ENCODE assay signal across 20 cellular contexts in genomic region chr11:35096737-35097136, GRCh38. TPM values are rescaled to one million over a fixed set of nuclear protein-coding genes. Genes with fewer than 3 reads are reported as not detected.
A peak's percentile ranks its signal among the peaks of the same experiment; 100 is the strongest.
DNase-seq lines count a peak whose midpoint lies in the region; ATAC-seq and TF ChIP-seq lines count a peak whose summit lies in the region.
"Had no signal": no experiment of that assay in that cellular context is flagged by ENCODE, and none has a peak within 500 bp of the region (broad histone marks: within the 10 kb centered on the region; RNA-seq: fewer than 3 reads in every experiment).

No MANE protein-coding gene starts in this region.

- no peak for ATAC-seq in Panc1
- ATAC-seq in aorta (ENCODE audit: low FRiP score), result no peak
- ATAC-seq: GM23338 had no signal

- BruUV-seq in Panc1 (replicated peaks; lab: Mats Ljungman, UMichigan), result no TSS peak

- H2AK5ac ChIP-seq in mesenchymal stem cell (ENCODE audit: low read length, severe bottlenecking), result no peak overlapping the region

- H4K91ac ChIP-seq in mesenchymal stem cell (ENCODE audit: low read length), result no peak overlapping the region

- H2AFZ ChIP-seq in mesenchymal stem cell (ENCODE audit: low read depth, low read length), result no peak overlapping the region
- H2AFZ ChIP-seq: GM23338 had no signal

- no peak for TF ChIP-seq CTCF in Panc1 (IDR thresholded peaks at IDR 0.05)
- no peak for TF ChIP-seq CTCF in colonic mucosa (IDR thresholded peaks at IDR 0.05)

- no peak overlapping the region for H3K23ac ChIP-seq in mesenchymal stem cell (ENCODE audit: low read length in 2 of 2)

- peak overlapping the region in 1 of 2 experiments; percentile 46 for H3K18ac ChIP-seq in mesenchymal stem cell (ENCODE audit: low read depth in 1 of 2, low read length in 2 of 2)

- H3K36me3 ChIP-seq in Panc1 (ENCODE audit: control insufficient read depth, insufficient read depth, low read length) (no peaks in the 10 kb centered on the region), mesenchymal stem cell (ENCODE audit: control insufficient read depth in 1 of 2, insufficient read depth in 2 of 2, low read depth in 1 of 2, low read length in 2 of 2) (no peaks in the 10 kb centered on the region), aorta (ENCODE audit: control insufficient read depth in 1 of 2, insufficient read depth in 2 of 2, low read length in 1 of 2) (no peaks in the 10 kb centered on the region), colonic mucosa (no peaks in the 10 kb centered on the region)
- H3K36me3 ChIP-seq: BE2C had no signal

- H3K9me3 ChIP-seq in Panc1 (ENCODE audit: control insufficient read depth, insufficient read depth, low read depth, low read length) (no peaks in the 10 kb centered on the region), mesenchymal stem cell (ENCODE audit: control insufficient read depth, low read length) (no peaks in the 10 kb centered on the region), aorta (ENCODE audit: control insufficient read depth, low read length) (no peaks in the 10 kb centered on the region), colonic mucosa (no peaks in the 10 kb centered on the region)
- H3K9me3 ChIP-seq: BE2C had no signal

- no peak overlapping the region for H2BK5ac ChIP-seq in mesenchymal stem cell (ENCODE audit: low read depth, low read length, poor library complexity, severe bottlenecking)

- no peaks in the 10 kb centered on the region for H3K27me3 ChIP-seq in Panc1 (ENCODE audit: control insufficient read depth, insufficient read depth, low read length)
- H3K27me3 ChIP-seq in mesenchymal stem cell (ENCODE audit: control insufficient read depth in 1 of 2, insufficient read depth in 1 of 2, low read length in 2 of 2), result no peaks in the 10 kb centered on the region
- no peaks in the 10 kb centered on the region for H3K27me3 ChIP-seq in aorta (ENCODE audit: control insufficient read depth in 1 of 2, insufficient read depth in 2 of 2, low read length in 1 of 2)
- no peaks in the 10 kb centered on the region for H3K27me3 ChIP-seq in colonic mucosa
- H3K27me3 ChIP-seq: BE2C had no signal

- peak overlapping the region in 1 of 2 experiments; percentile 32 for H3K4ac ChIP-seq in mesenchymal stem cell (ENCODE audit: low read depth in 1 of 2, low read length in 2 of 2)

- no peak overlapping the region for H3K4me3 ChIP-seq in Panc1 (ENCODE audit: low read depth in 2 of 2, low read length in 2 of 2)
- H3K4me3 ChIP-seq in mesenchymal stem cell (ENCODE audit: insufficient read depth in 1 of 2, low read depth in 1 of 2, low read length in 2 of 2), result no peak overlapping the region
- no peak overlapping the region for H3K4me3 ChIP-seq in aorta (ENCODE audit: low read length in 2 of 2)
- no peak overlapping the region for H3K4me3 ChIP-seq in colonic mucosa
- H3K4me3 ChIP-seq: GM23338 had no signal

- intact Hi-C loops in Panc1 (cut with micrococcal nuclease; ENCODE audit: unreplicated experiment), result no loop called here
- intact Hi-C loops in aorta (cut with DNase I), result no loop called here
- intact Hi-C loops in colonic mucosa (cut with DNase I), result no loop called here

- peaks cover 2% of the 10 kb centered on the region for H3K79me1 ChIP-seq in mesenchymal stem cell (replicated peaks; ENCODE audit: low read length, poor library complexity, severe bottlenecking)

- CTCF ChIA-PET in Panc1 (lab: Charles Lee), result no interaction called here

- no peak overlapping the region for H3K9ac ChIP-seq in mesenchymal stem cell (ENCODE audit: low read length)
- H3K9ac ChIP-seq in colonic mucosa (ENCODE audit: low read depth in 2 of 2, low read length in 2 of 2), result no peak overlapping the region

- no peak overlapping the region for H2BK15ac ChIP-seq in mesenchymal stem cell (ENCODE audit: low read depth, poor library complexity, severe bottlenecking)

- in situ Hi-C loops in Panc1 (cut with HindIII; ENCODE audit: low pct_unique_long_range_greater_than_20kb, low sequenced_read_pairs), result no loop called here

- H3K4me1 ChIP-seq in Panc1 (ENCODE audit: control insufficient read depth, insufficient read depth, low read length), result peaks cover 27% of the 10 kb centered on the region
- peaks cover 2% of the 10 kb centered on the region for H3K4me1 ChIP-seq in mesenchymal stem cell (ENCODE audit: control insufficient read depth, insufficient read depth, low read depth, low read length)
- peaks cover 7% of the 10 kb centered on the region in 2 donors for H3K4me1 ChIP-seq in aorta (ENCODE audit: control insufficient read depth in 1 of 2, insufficient read depth in 2 of 2, low read length in 2 of 2)
- no peaks in the 10 kb centered on the region for H3K4me1 ChIP-seq in colonic mucosa
- H3K4me1 ChIP-seq: BE2C had no signal

- no peak overlapping the region for H3K4me2 ChIP-seq in mesenchymal stem cell (ENCODE audit: low read length, poor library complexity, severe bottlenecking)
- H3K4me2 ChIP-seq: GM23338 had no signal

- peak overlapping the region; percentile 54 for H4K8ac ChIP-seq in mesenchymal stem cell (ENCODE audit: low read length)

- H3K14ac ChIP-seq in mesenchymal stem cell (ENCODE audit: low read length in 2 of 2), result no peak overlapping the region

- peak overlapping the region in 1 of 2 experiments; percentile 79 for H2BK12ac ChIP-seq in mesenchymal stem cell (ENCODE audit: low read length in 2 of 2)

- no peak overlapping the region for H2BK120ac ChIP-seq in mesenchymal stem cell (ENCODE audit: low read depth, low read length)

- WGBS in mesenchymal stem cell, result no CpG with 5 or more reads among the region's 1 CpG
- 97 to 100% methylated on average over 1 of the region's 1 CpG for WGBS in aorta, 2 donors

- peak overlapping the region; percentile 3; the same call in 1 of the 2 replicates for H3K27ac ChIP-seq in Panc1 (ENCODE audit: low read length)
- no peak overlapping the region for H3K27ac ChIP-seq in mesenchymal stem cell (ENCODE audit: low read length, poor library complexity, severe bottlenecking)
- peak overlapping the region; percentile 5 to 21 for H3K27ac ChIP-seq in aorta (ENCODE audit: low read depth in 1 of 2, low read length in 2 of 2)
- no peak overlapping the region for H3K27ac ChIP-seq in colonic mucosa

- DNase-seq in EH (ENCODE audit: low read depth), result peak; percentile 21
- DNase-seq in Panc1 (ENCODE audit: low read depth, low spot score), result no peak
- no peak for DNase-seq in mesenchymal stem cell
- DNase-seq in aorta, result no peak
- DNase-seq in cerebellar nuclear complex (lab: John Stamatoyannopoulos, UW), result no peak
- DNase-seq in colonic mucosa, result no peak
- DNase-seq in inferior parietal cortex (ENCODE audit: extremely low spot score), result no peak
- DNase-seq: ACHN; BE2C; C1 segment of cervical spinal cord; CD4-positive, CD25-positive, alpha-beta regulatory T cell; CD8-positive, alpha-beta memory T cell; COR-L47; DMS 273 treated with DMSO at 0.1 percent for 48 hours; DMS53; DND-41; HCEC 1CT; HFFc6; IMR-90 had no signal

- POLR2A ChIA-PET in Panc1 (lab: Charles Lee), result no interaction called here

RNA-seq across cellular contexts. Expression of gene CD44, which starts 42.2 kb away (rescaled TPM):
- total RNA-seq in Panc1 (2021; ENCODE audit: unreplicated experiment) (1,819 TPM), aorta (100 to 1,000 TPM; 321 to 462 TPM), colonic mucosa (100 to 1,000 TPM; 152 to 171 TPM)
- polyA plus RNA-seq in Panc1 (2012; ENCODE audit: insufficient read length), result 1,270 TPM
- polyA plus RNA-seq in mesenchymal stem cell (2013, experiment 1 of 2), result 1,373 TPM
- 1,315 TPM for polyA plus RNA-seq in mesenchymal stem cell (2013, experiment 2 of 2)
- 100 to 1,000 TPM in 1 of 2 donors, 10 to 100 TPM in 1; 70.0 to 113 TPM for polyA plus RNA-seq in aorta

Comparison
In these comparisons a context has a peak if more than half of its experiments do, and no peak if none do; other contexts are left out.
1. H3K27ac ChIP-seq: peak in Panc1 (single experiment) and aorta (2 of 2); none in mesenchymal stem cell (single experiment) and colonic mucosa (single experiment).